ENCODE assay signal across 16 cellular contexts in the genomic region with DNA sequence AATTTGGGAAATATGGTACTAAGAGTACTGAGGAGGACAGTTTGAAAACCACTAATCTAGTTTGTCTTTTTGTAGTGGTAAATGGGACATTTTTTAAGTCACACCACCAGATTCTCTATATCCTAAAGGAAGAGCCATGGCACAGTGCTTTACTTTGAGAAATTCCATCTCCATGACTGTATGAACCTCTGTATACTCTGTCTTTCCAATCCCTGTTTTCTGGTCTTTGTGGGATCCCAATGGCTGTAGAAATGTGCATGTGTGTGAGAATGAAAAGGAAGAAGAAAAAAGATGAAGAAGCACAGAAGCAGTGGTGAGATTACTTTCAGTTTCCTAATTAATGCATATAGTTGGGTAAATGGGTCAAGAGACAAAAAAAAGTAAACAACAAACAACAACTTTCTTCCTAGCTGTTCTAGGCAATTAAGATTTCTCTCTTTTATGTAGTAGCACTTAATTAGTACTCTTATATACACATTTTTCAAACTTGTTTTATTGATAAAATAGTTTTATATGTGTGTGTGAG.
DNase-seq lines count a peak whose midpoint lies in the region; ATAC-seq lines count a peak whose summit lies in the region.
"Had no signal": no experiment of that assay in that cellular context is flagged by ENCODE, and none has a peak within 500 bp of the region (broad histone marks: within the 10 kb centered on the region; RNA-seq: fewer than 3 reads in every experiment).

No MANE protein-coding gene starts in this region.

- no peaks in the 10 kb centered on the region for H4K20me1 ChIP-seq in BLaER1

- no peaks in the 10 kb centered on the region for H3K36me3 ChIP-seq in BLaER1
- H3K36me3 ChIP-seq: SJSA1 had no signal

- peak overlapping the region; percentile 56 for H3K4me2 ChIP-seq in BLaER1

- no peak overlapping the region for H3K9ac ChIP-seq in BLaER1

- intact Hi-C loops in Right ventricle myocardium inferior (cut with DNase I), result no loop called here

- no peak overlapping the region for H3K4me3 ChIP-seq in BLaER1
- H3K4me3 ChIP-seq: SJSA1 had no signal

- H3K9me3 ChIP-seq in BLaER1, result peaks cover 30% of the 10 kb centered on the region
- H3K9me3 ChIP-seq: Caco-2, SJSA1 had no signal

- H3K27ac ChIP-seq in BLaER1, result peak overlapping the region; percentile 83
- H3K27ac ChIP-seq: C4-2B, RWPE1, SJSA1 had no signal

- peaks cover 39% of the 10 kb centered on the region for H3K4me1 ChIP-seq in BLaER1
- H3K4me1 ChIP-seq: Caco-2, SJSA1 had no signal

- DNase-seq in HCEC 1CT (peak; percentile 63), OCI-M1 (lab: John Stamatoyannopoulos, UW) (peak; percentile 49), glomerular visceral epithelial cell (ENCODE audit: extremely low spot score) (peak; percentile 6), GOT3 (lab: John Stamatoyannopoulos, UW) (no peak), Right ventricle myocardium inferior (ENCODE audit: missing footprints) (no peak), NCI-H2107 treated with DMSO at 0.1 percent for 48 hours (lab: John Stamatoyannopoulos, UW; ENCODE audit: unreplicated experiment) (no peak), DMS 273 (lab: John Stamatoyannopoulos, UW; ENCODE audit: unreplicated experiment) (no peak)
- DNase-seq: Caco-2, KBM-7, NCI-H1092 treated with DMSO at 0.1 percent for 48 hours, NCI-H2081 treated with DMSO at 0.1 percent for 48 hours, NCI-H524 had no signal

- no peaks in the 10 kb centered on the region for H3K27me3 ChIP-seq in BLaER1
- H3K27me3 ChIP-seq: SJSA1 had no signal

- ATAC-seq in Right ventricle myocardium inferior, result no peak

Comparison
In these comparisons a context has a peak if more than half of its experiments do, and no peak if none do; other contexts are left out.
1. DNase-seq: peak in HCEC 1CT (single experiment), OCI-M1 (single experiment) and glomerular visceral epithelial cell (single experiment); none in GOT3 (single experiment), Right ventricle myocardium inferior (single experiment), NCI-H2107 treated with DMSO at 0.1 percent for 48 hours (single experiment) and DMS 273 (single experiment).